ENCODE assay signal across 25 cellular contexts in the genomic region with DNA sequence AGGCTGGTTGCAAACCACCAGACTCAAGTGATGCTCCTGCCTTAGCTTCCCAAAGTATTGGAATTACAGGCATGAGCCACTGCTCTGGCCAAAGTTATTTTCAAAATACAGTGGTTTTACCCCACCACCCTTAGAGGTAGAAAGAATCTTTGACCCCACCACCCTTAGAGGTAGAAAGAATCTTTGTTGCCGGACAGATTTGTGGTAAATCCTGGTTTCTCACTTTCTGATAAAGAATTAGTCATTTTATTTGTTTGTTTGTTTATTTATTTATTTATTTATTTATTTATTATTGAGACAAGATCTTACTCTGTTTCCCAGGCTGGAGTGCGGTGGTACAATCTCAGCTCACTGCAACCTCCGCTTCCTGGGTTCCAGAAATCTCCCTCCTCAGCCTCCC.
"Had no signal": no experiment of that assay in that cellular context is flagged by ENCODE, and none has a peak within 500 bp of the region (broad histone marks: within the 10 kb centered on the region; RNA-seq: fewer than 3 reads in every experiment).

No MANE protein-coding gene starts in this region.

- H3K36me3 ChIP-seq: left lung, lower lobe of right lung, pancreas, prostate gland, stomach, tibial artery, upper lobe of right lung had no signal

- DNase-seq: kidney glomerular epithelial cell; left colon; left lung; lower lobe of right lung; mammary epithelial cell; mesenchymal stem cell; naive thymus-derived CD8-positive, alpha-beta T cell; nucleus accumbens; pancreas; posterior cingulate gyrus; retina; right cardiac atrium; stimulated activated CD4-positive, alpha-beta T cell treated with anti-CD3 and anti-CD28 coated beads, Interleukin-12 subunit alpha, Interleukin-12 subunit beta, amount 100 ng/mL, for 4 hours; stimulated activated CD4-positive, alpha-beta T cell treated with anti-CD3 and anti-CD28 coated beads, Interleukin-15, amount 100 ng/mL, for 24 hours; stimulated activated CD4-positive, alpha-beta T cell treated with anti-CD3 and anti-CD28 coated beads, Interleukin-2, amount 100 ng/mL, for 24 hours; stimulated activated CD4-positive, alpha-beta T cell treated with anti-CD3 and anti-CD28 coated beads, Interleukin-4, amount 100 ng/mL, for 1 hour; stimulated activated naive B cell treated with anti-CD40 and anti-IgM and Interleukin-4, amounts not matched to agents 10 μg/mL and 1 μg/mL and 100 μg/mL, for 72 hours; stimulated activated naive CD8-positive, alpha-beta T cell treated with anti-CD3 and anti-CD28 coated beads, Interleukin-15, Interleukin-2, amounts not matched to agents 100 U/mL and 50 U/mL, for 24 hours; stomach; testis; tibial artery; trophoblast cell; upper lobe of right lung had no signal

- ATAC-seq: left colon; left lung; lower lobe of right lung; naive thymus-derived CD8-positive, alpha-beta T cell; pancreas; right cardiac atrium; stimulated activated naive B cell treated with anti-CD40 and anti-IgM and Interleukin-4, amounts not matched to agents 10 μg/mL and 1 μg/mL and 100 μg/mL, for 72 hours; stimulated activated naive CD8-positive, alpha-beta T cell treated with anti-CD3 and anti-CD28 coated beads, Interleukin-15, Interleukin-2, amounts not matched to agents 100 U/mL and 50 U/mL, for 24 hours; upper lobe of right lung had no signal

- H3K27ac ChIP-seq: left lung, lower lobe of right lung, pancreas, prostate gland, stomach, testis, upper lobe of right lung had no signal

- FAIRE-seq: keratinocyte, pancreas had no signal

- H3K9me3 ChIP-seq: left lung, lower lobe of right lung, pancreas, prostate gland, stomach, testis, tibial artery, upper lobe of right lung had no signal

- H3K27me3 ChIP-seq: left lung, pancreas, stomach, testis, tibial artery, upper lobe of right lung had no signal

- H3K4me3 ChIP-seq: left lung, lower lobe of right lung, pancreas, prostate gland, stomach, testis, tibial artery, upper lobe of right lung had no signal
